8 cellular contexts compared by ENCODE assay signal in genomic region chr6:85354761-85355618, GRCh38.
DNase-seq lines count a peak whose midpoint lies in the region; ATAC-seq and TF ChIP-seq lines count a peak whose summit lies in the region.

No MANE protein-coding gene starts in this region.

- H3K4me1 ChIP-seq in lung (ENCODE audit: control insufficient read depth in 2 of 2, insufficient read depth in 2 of 2, low read length in 2 of 2): no peaks in the 10 kb centered on the region

- ATAC-seq in GM18511 (IDR thresholded peaks at IDR 0.05; ENCODE audit: unreplicated experiment): peak; percentile 85
- ATAC-seq in HG03095 (IDR thresholded peaks at IDR 0.05; ENCODE audit: unreplicated experiment): peak; percentile 75
- ATAC-seq in lung (ENCODE audit: insufficient read depth, low FRiP score): peak; percentile 92

- H3K4me3 ChIP-seq in AG04449 (ENCODE audit: low read depth, low read length) (no peak overlapping the region), lung (no peak overlapping the region)

- POLR2A ChIA-PET in AG04449 (lab: Yijun Ruan, JAX): interaction anchor here (0.8 to 1.5 kb wide), 3 partner anchors 97 to 128 kb away, joined by 3 to 7 read pairs (median 3); no protein-coding TSS in a partner anchor

- H3K27me3 Mint-ChIP-seq in activated CD4-positive, alpha-beta T cell treated with anti-CD3 and anti-CD28 coated beads, Interleukin-2, amount 10 ng/mL, durations not matched to agents 24 days and 14 days: peaks cover 6% of the 10 kb centered on the region

- CTCF ChIA-PET in AG04449 (lab: Yijun Ruan, JAX): interaction anchor here (0.6 to 7.3 kb wide), 40 partner anchors 8 to 1489 kb away, joined by 3 to 366 read pairs (median 5); partner anchors contain the start of genes NT5E and SYNCRIP

- WGBS in lung, 2 donors: 30 to 32% methylated on average over 10 of the region's 10 CpGs

- TF ChIP-seq CTCF in AG04449 (IDR thresholded peaks at IDR 0.05; ENCODE audit: insufficient read depth, low read length, missing control alignments) (peak; percentile 77), lung (IDR thresholded peaks at IDR 0.05; ENCODE audit: control extremely low read depth, extremely low read depth) (peak; percentile 83)

- DNase-seq in AG04449 (ENCODE audit: low read depth, low spot score): peak; percentile 12
- DNase-seq in NCI-H345 treated with DMSO at 0.1 percent for 48 hours (lab: John Stamatoyannopoulos, UW; ENCODE audit: unreplicated experiment): peak; percentile 16
- peak; percentile 90 for DNase-seq in activated CD4-positive, alpha-beta T cell treated with anti-CD3 and anti-CD28 coated beads, Interleukin-2, amount 10 ng/mL, durations not matched to agents 24 days and 14 days
- peak; percentile 76 for DNase-seq in dedifferentiated amniotic fluid mesenchymal stem cell (ENCODE audit: extremely low spot score)
- DNase-seq in lung (ENCODE audit: low spot score): peak; percentile 67
- peak; percentile 13 to 17 for DNase-seq in stimulated activated CD8-positive, alpha-beta memory T cell treated with anti-CD3 and anti-CD28 coated beads, Interleukin-15, amount 100 ng/mL, for 4 hours (ENCODE audit: low read depth in 2 of 2)

- intact Hi-C loops in activated CD4-positive, alpha-beta T cell treated with anti-CD3 and anti-CD28 coated beads, Interleukin-2, amount 10 ng/mL, durations not matched to agents 24 days and 14 days (cut with micrococcal nuclease): loop anchor here (1.0 to 10.0 kb wide), 3 partner anchors 128 to 240 kb away; partner anchors contain the start of gene SNX14

- no peaks in the 10 kb centered on the region for H3K27me3 ChIP-seq in lung (ENCODE audit: control insufficient read depth, insufficient read depth)

- H3K9me3 ChIP-seq in lung (ENCODE audit: control insufficient read depth in 2 of 2, insufficient read depth in 1 of 2, low read length in 1 of 2): no peaks in the 10 kb centered on the region

- H3K27ac Mint-ChIP-seq in activated CD4-positive, alpha-beta T cell treated with anti-CD3 and anti-CD28 coated beads, Interleukin-2, amount 10 ng/mL, durations not matched to agents 24 days and 14 days: no peak overlapping the region

- H3K36me3 ChIP-seq in lung (ENCODE audit: control insufficient read depth in 2 of 2, insufficient read depth in 2 of 2, low read length in 2 of 2): no peaks in the 10 kb centered on the region

- H3K4me1 Mint-ChIP-seq in activated CD4-positive, alpha-beta T cell treated with anti-CD3 and anti-CD28 coated beads, Interleukin-2, amount 10 ng/mL, durations not matched to agents 24 days and 14 days: no peaks in the 10 kb centered on the region

- no peak overlapping the region for H3K27ac ChIP-seq in lung (ENCODE audit: low read depth in 1 of 2, low read length in 1 of 2)

- no peak overlapping the region for H3K4me3 Mint-ChIP-seq in activated CD4-positive, alpha-beta T cell treated with anti-CD3 and anti-CD28 coated beads, Interleukin-2, amount 10 ng/mL, durations not matched to agents 24 days and 14 days

- no peaks in the 10 kb centered on the region for H3K9me3 Mint-ChIP-seq in activated CD4-positive, alpha-beta T cell treated with anti-CD3 and anti-CD28 coated beads, Interleukin-2, amount 10 ng/mL, durations not matched to agents 24 days and 14 days

- no peaks in the 10 kb centered on the region for H3K36me3 Mint-ChIP-seq in activated CD4-positive, alpha-beta T cell treated with anti-CD3 and anti-CD28 coated beads, Interleukin-2, amount 10 ng/mL, durations not matched to agents 24 days and 14 days (ENCODE audit: low read depth)

Comparison
In these comparisons a context has a peak if more than half of its experiments do, and no peak if none do; other contexts are left out.
1. DNase-seq: peak in every context shown above with its lines; median percentile 90 in activated CD4-positive, alpha-beta T cell treated with anti-CD3 and anti-CD28 coated beads, Interleukin-2, amount 10 ng/mL, durations not matched to agents 24 days and 14 days; 76 in dedifferentiated amniotic fluid mesenchymal stem cell; 67 in lung; 16 in NCI-H345 treated with DMSO at 0.1 percent for 48 hours; 15 in stimulated activated CD8-positive, alpha-beta memory T cell treated with anti-CD3 and anti-CD28 coated beads, Interleukin-15, amount 100 ng/mL, for 4 hours; 12 in AG04449.